ENCODE assay signal across 8 cellular contexts in the genomic region with DNA sequence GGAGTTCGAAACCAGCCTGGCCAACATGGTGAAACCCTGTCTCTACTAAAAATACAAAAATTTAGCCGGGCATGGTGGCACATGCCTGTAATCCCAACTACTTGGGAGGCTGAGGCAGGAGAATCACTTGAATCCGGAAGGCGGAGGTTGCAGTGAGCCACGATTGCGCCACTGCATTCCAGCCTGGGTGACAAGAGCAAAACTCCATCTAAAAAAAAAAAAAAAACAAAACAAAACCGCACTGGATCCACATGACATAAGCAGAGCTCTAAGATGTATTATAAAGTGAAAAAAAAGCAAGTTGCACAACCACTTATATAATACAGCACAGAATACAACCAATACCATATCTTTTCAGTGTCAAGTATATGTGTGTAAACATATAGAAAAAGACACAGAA.
DNase-seq lines count a peak whose midpoint lies in the region; ATAC-seq, FAIRE-seq and TF ChIP-seq lines count a peak whose summit lies in the region.
"Not testable (repeated sequence)": the region's sequence is repeated elsewhere in the genome, so short reads cannot be mapped to it uniquely, and the experiment has no call there.

No MANE protein-coding gene starts in this region.

- WGBS in HepG2 (ENCODE audit: low lambda C conversion rate), result 79% methylated on average over 7 of the region's 7 CpGs

- CTCF ChIA-PET in PC-9 (lab: Charles Lee), result interaction anchor here (0.6 kb wide), 2 partner anchors 34 to 360 kb away, joined by 3 to 6 read pairs; no protein-coding TSS in a partner anchor
- CTCF ChIA-PET in HepG2 (lab: Yijun Ruan, JAX; ENCODE audit: low intra/inter-chr PET ratio, low total read pairs), result not testable (repeated sequence)

- peaks cover 23% of the 10 kb centered on the region for H3F3A ChIP-seq in PC-9 (ENCODE audit: insufficient read depth, low read depth)

- not testable (repeated sequence) for TF ChIP-seq EP300 in HepG2 (IDR thresholded peaks at IDR 0.05; ENCODE audit: low read depth in 2 of 2, low read length in 2 of 2); HepG2 (CRISPR knock-in tag; IDR thresholded peaks at IDR 0.05; ENCODE audit: borderline replicate concordance)

- FAIRE-seq in HepG2 (lab: Jason Lieb, UNC), result not testable (repeated sequence)

- H3K27ac ChIP-seq in PC-9; HepG2 (ENCODE audit: extremely low read length, insufficient read depth, low read length): not testable (repeated sequence)

- not testable (repeated sequence) for H3K4me2 ChIP-seq in PC-9; HepG2 (ENCODE audit: low read depth, low read length)

- not testable (repeated sequence) for H3K9me2 ChIP-seq in PC-9 (ENCODE audit: insufficient read depth)

- not testable (repeated sequence) for H3K4me3 ChIP-seq in PC-9; cardiac fibroblast (replicated peaks in 1 of 2; ENCODE audit: low read depth in 2 of 2, low read length in 2 of 2); fibroblast of mammary gland (ENCODE audit: control insufficient read depth, low read depth, low read length); HepG2 (replicated peaks in 1 of 3; ENCODE audit: insufficient read depth in 1 of 3, low read depth in 2 of 3, low read length in 3 of 3)

- not testable (repeated sequence) for TF ChIP-seq POLR2A in HepG2 (IDR thresholded peaks at IDR 0.05; ENCODE audit: insufficient read depth in 1 of 2, low read depth in 2 of 2, low read length in 2 of 2)

- H3K4me1 Mint-ChIP-seq in HFFc6 (ENCODE audit: low read depth), result peaks cover 97% of the 10 kb centered on the region

- H2AFZ ChIP-seq in PC-9; HepG2 (ENCODE audit: low read length): not testable (repeated sequence)

- not testable (repeated sequence) for H3K9ac ChIP-seq in HepG2 (ENCODE audit: insufficient read depth, low read depth, low read length)

- ATAC-seq in HepG2, result not testable (repeated sequence)

- H3K4me1 ChIP-seq in PC-9 (replicated peaks; ENCODE audit: insufficient read depth) (peaks cover 46% of the 10 kb centered on the region), HepG2 (ENCODE audit: insufficient read depth, low read length) (peaks cover 69% of the 10 kb centered on the region)

- not testable (repeated sequence) for H3K36me3 ChIP-seq in PC-9 (ENCODE audit: low read depth); HepG2 (replicated peaks in 1 of 2; ENCODE audit: control insufficient read depth in 1 of 2, insufficient read depth in 2 of 2, low read length in 2 of 2)

- not testable (repeated sequence) for H3K27me3 Mint-ChIP-seq in HFFc6 (ENCODE audit: insufficient read depth)

- not testable (repeated sequence) for TF ChIP-seq CTCF in HFFc6 (IDR thresholded peaks at IDR 0.05); PC-9 (conservative IDR thresholded peaks at IDR 0.05); cardiac fibroblast (IDR thresholded peaks at IDR 0.05; ENCODE audit: low read depth, low read length); fibroblast of mammary gland (conservative IDR thresholded peaks at IDR 0.05; ENCODE audit: control insufficient read depth, insufficient read depth, low read depth, low read length); HepG2 (CRISPR knock-in tag; IDR thresholded peaks at IDR 0.05)

- H3K4me3 Mint-ChIP-seq in HFFc6, result not testable (repeated sequence)

- DNase-seq in EH (ENCODE audit: low read depth), result peak; percentile 75
- not testable (repeated sequence) for DNase-seq in HFFc6
- DNase-seq in PC-9, result peak; percentile 19 to 60
- DNase-seq in amniotic epithelial cell (ENCODE audit: low read depth), result peak; percentile 85
- peak; percentile 74 to 91 for DNase-seq in cardiac fibroblast (ENCODE audit: low read depth in 2 of 2)
- peak; percentile 62 for DNase-seq in fibroblast of mammary gland (ENCODE audit: low read depth)
- DNase-seq in HepG2 (ENCODE audit: low spot score), result peak; percentile 21
- DNase-seq in stromal cell of bone marrow (ENCODE audit: low read depth), result peak; percentile 41

- H3K27ac Mint-ChIP-seq in HFFc6, result peak overlapping the region; percentile 26; the same call in 1 of the 2 replicates

- in situ Hi-C loops in HepG2 (cut with HindIII; ENCODE audit: extremely low pct_ligation_motif_present, low pct_unique_long_range_greater_than_20kb), result not testable (repeated sequence)

- BruUV-seq in PC-9 (replicated peaks; lab: Mats Ljungman, UMichigan); HepG2 (replicated peaks; lab: Mats Ljungman, UMichigan): not testable (repeated sequence)

- H3K9me3 Mint-ChIP-seq in HFFc6, result not testable (repeated sequence)

- H3K27me3 ChIP-seq in PC-9 (ENCODE audit: insufficient read depth, low read depth); HepG2 (ENCODE audit: control insufficient read depth in 1 of 2, insufficient read depth in 2 of 2, low read length in 2 of 2): not testable (repeated sequence)

- H4K20me1 ChIP-seq in PC-9 (ENCODE audit: insufficient read depth); HepG2 (ENCODE audit: insufficient read depth, low read length): not testable (repeated sequence)

- H3K79me2 ChIP-seq in PC-9 (ENCODE audit: low read depth), result peaks cover 30% of the 10 kb centered on the region; the same call in 1 of the 2 replicates
- not testable (repeated sequence) for H3K79me2 ChIP-seq in HepG2 (ENCODE audit: insufficient read depth, low read length)

- TF ChIP-seq RAD21 in HepG2 (CRISPR knock-in tag; IDR thresholded peaks at IDR 0.05), result not testable (repeated sequence)

- POLR2A ChIA-PET in PC-9 (lab: Charles Lee; ENCODE audit: unreplicated experiment), result not testable (repeated sequence)
- POLR2A ChIA-PET in HepG2 (lab: Yijun Ruan, JAX), result interaction anchor here (0.6 kb wide), 1 partner anchor 287 kb away, joined by 3 read pairs; no protein-coding TSS in a partner anchor

- intact Hi-C loops in PC-9 (cut with micrococcal nuclease; ENCODE audit: unreplicated experiment); HepG2 (cut with micrococcal nuclease; ENCODE audit: unreplicated experiment): not testable (repeated sequence)

- not testable (repeated sequence) for H3K9me3 ChIP-seq in PC-9 (ENCODE audit: insufficient read depth, low read depth); HepG2 (ENCODE audit: low read length)

- H3K36me3 Mint-ChIP-seq in HFFc6 (ENCODE audit: low read depth), result peaks cover 26% of the 10 kb centered on the region

TF ChIP-seq in HepG2, 621 proteins besides CTCF, POLR2A, EP300 and RAD21 (continues in another document):
- peak; percentile 28; the same call in 1 of the 2 replicates for TF ChIP-seq ARID5B (CRISPR knock-in tag; IDR thresholded peaks at IDR 0.05)
- TF ChIP-seq ZMYM3 (CRISPR knock-in tag; IDR thresholded peaks at IDR 0.05), result 0 out of 2 replicates have a peak, but pooled peaks have one; percentile 26
- peak; percentile 5; the same call in 1 of the 2 replicates for TF ChIP-seq CEBPB (IDR thresholded peaks at IDR 0.05; ENCODE audit: borderline replicate concordance, low read depth, low read length)
- 0 out of 2 replicates have a peak, but pooled peaks have one; percentile 19 for TF ChIP-seq RCOR2 (CRISPR knock-in tag; IDR thresholded peaks at IDR 0.05)
- TF ChIP-seq ZNF362 (CRISPR knock-in tag; IDR thresholded peaks at IDR 0.05; ENCODE audit: borderline replicate concordance), result peak; percentile 57; the same call in 1 of the 2 replicates
- peak; percentile 25; the same call in 1 of the 2 replicates for TF ChIP-seq FOSL2 (CRISPR knock-in tag; IDR thresholded peaks at IDR 0.05)
- TF ChIP-seq CEBPG (CRISPR knock-in tag; IDR thresholded peaks at IDR 0.05), result peak; percentile 59; the same call in 1 of the 2 replicates
